ENCODE assay signal across 20 cellular contexts in the genomic region with DNA sequence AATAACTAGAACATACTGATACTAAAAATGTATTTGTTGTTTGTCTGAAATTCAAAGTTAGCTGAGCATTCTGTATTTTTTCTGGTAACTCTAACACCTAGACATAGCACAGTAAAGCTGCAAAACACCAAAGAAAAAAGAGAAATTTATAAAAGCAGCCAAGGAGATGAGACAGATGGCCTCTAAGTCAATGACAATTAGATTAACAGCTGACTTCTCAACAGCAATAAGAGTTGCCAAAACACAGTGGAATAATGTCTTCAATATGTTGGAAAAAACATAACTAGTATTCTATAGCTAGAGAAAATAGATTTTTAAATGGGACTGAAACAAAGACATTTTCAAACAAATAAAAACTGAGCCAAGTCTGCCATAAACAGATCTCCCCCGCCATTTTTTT.
DNase-seq lines count a peak whose midpoint lies in the region; ATAC-seq, FAIRE-seq and TF ChIP-seq lines count a peak whose summit lies in the region.
"Had no signal": no experiment of that assay in that cellular context is flagged by ENCODE, and none has a peak within 500 bp of the region (broad histone marks: within the 10 kb centered on the region; RNA-seq: fewer than 3 reads in every experiment).

No MANE protein-coding gene starts in this region.

- intact Hi-C loops in HepG2 (cut with micrococcal nuclease; ENCODE audit: unreplicated experiment) (no loop called here), right lobe of liver (cut with DNase I) (no loop called here)

- no peak for ATAC-seq in HepG2
- ATAC-seq in right lobe of liver, result no peak
- no peak for ATAC-seq in SK-N-SH treated with all-trans-retinoic acid at 6 μM for 48 hours
- ATAC-seq: A549; CD8-positive, alpha-beta T cell had no signal

- no peaks in the 10 kb centered on the region for H4K20me1 ChIP-seq in HepG2 (ENCODE audit: insufficient read depth, low read length)
- H4K20me1 ChIP-seq: BLaER1 treated with 17β-estradiol and CSF1 and Interleukin-3, amounts not matched to agents 10 nM and 100 nM had no signal

- TF ChIP-seq CTCF in HepG2 (CRISPR knock-in tag; IDR thresholded peaks at IDR 0.05), result no peak
- TF ChIP-seq CTCF in right lobe of liver (IDR thresholded peaks at IDR 0.05), result no peak

- 100% methylated on average over 1 of the region's 1 CpG for WGBS in HepG2 (ENCODE audit: low lambda C conversion rate)
- 92% methylated on average over 1 of the region's 1 CpG for WGBS in right lobe of liver (ENCODE audit: insufficient coverage, low coverage, low lambda C conversion rate, missing lambda C conversion rate)

- no peak overlapping the region for H3K27ac ChIP-seq in HepG2 (ENCODE audit: extremely low read length, insufficient read depth, low read length)
- H3K27ac ChIP-seq in right lobe of liver, result no peak overlapping the region
- H3K27ac ChIP-seq: 22Rv1; A549; BLaER1 treated with 17β-estradiol and CSF1 and Interleukin-3, amounts not matched to agents 10 nM and 100 nM; C4-2B had no signal

- TF ChIP-seq POLR2A in HepG2 (IDR thresholded peaks at IDR 0.05; ENCODE audit: insufficient read depth in 1 of 2, low read depth in 2 of 2, low read length in 2 of 2), result no peak
- no peak for TF ChIP-seq POLR2A in right lobe of liver (IDR thresholded peaks at IDR 0.05)

- H3K79me2 ChIP-seq in HepG2 (ENCODE audit: insufficient read depth, low read length), result no peaks in the 10 kb centered on the region

- H3K4me3 ChIP-seq in HepG2 (replicated peaks in 1 of 3; ENCODE audit: insufficient read depth in 1 of 3, low read depth in 2 of 3, low read length in 3 of 3) (no peak overlapping the region), right lobe of liver (no peak overlapping the region)
- H3K4me3 ChIP-seq: A549; BLaER1 treated with 17β-estradiol and CSF1 and Interleukin-3, amounts not matched to agents 10 nM and 100 nM had no signal

- H3K4me1 ChIP-seq in HepG2 (ENCODE audit: insufficient read depth, low read length) (peaks cover 10% of the 10 kb centered on the region; the same call in 1 of the 2 replicates), right lobe of liver (no peaks in the 10 kb centered on the region)
- H3K4me1 ChIP-seq: A549, Caco-2 had no signal

- H3K9me3 ChIP-seq in HepG2 (ENCODE audit: low read length), result no peaks in the 10 kb centered on the region
- H3K9me3 ChIP-seq in right lobe of liver, result no peaks in the 10 kb centered on the region
- H3K9me3 ChIP-seq: Caco-2 had no signal

- no peak for FAIRE-seq in HepG2 (lab: Jason Lieb, UNC)
- FAIRE-seq: A549, D721Med, G401.6, GM12891, GM19239 had no signal

- TF ChIP-seq RAD21 in HepG2 (CRISPR knock-in tag; IDR thresholded peaks at IDR 0.05), result no peak

- POLR2A ChIA-PET in HepG2 (lab: Yijun Ruan, JAX), result no interaction called here

- no TSS peak for BruUV-seq in HepG2 (replicated peaks; lab: Mats Ljungman, UMichigan)

- H2AFZ ChIP-seq in HepG2 (ENCODE audit: low read length), result no peak overlapping the region

- CTCF ChIA-PET in HepG2 (lab: Yijun Ruan, JAX; ENCODE audit: low intra/inter-chr PET ratio, low total read pairs), result no interaction called here

- DNase-seq in DMS 273 (lab: John Stamatoyannopoulos, UW; ENCODE audit: unreplicated experiment) (peak; percentile 12), DMS 273 treated with DMSO at 0.1 percent for 48 hours (lab: John Stamatoyannopoulos, UW) (no peak), HepG2 (ENCODE audit: low spot score) (no peak), right lobe of liver (no peak)
- DNase-seq: AML-193; Caco-2; Calu3; CD4-positive, alpha-beta T cell; CD8-positive, alpha-beta T cell; DMS79 treated with DMSO at 0.1 percent for 48 hours; GF-D8 had no signal

- no peak overlapping the region for H3K4me2 ChIP-seq in HepG2 (ENCODE audit: low read depth, low read length)
- H3K4me2 ChIP-seq: A549; BLaER1 treated with 17β-estradiol and CSF1 and Interleukin-3, amounts not matched to agents 10 nM and 100 nM had no signal

- no peak overlapping the region for H3K9ac ChIP-seq in HepG2 (ENCODE audit: insufficient read depth, low read depth, low read length)
- H3K9ac ChIP-seq: BLaER1 treated with 17β-estradiol and CSF1 and Interleukin-3, amounts not matched to agents 10 nM and 100 nM had no signal

- no peaks in the 10 kb centered on the region; a peak in 1 of 5 replicates for H3K36me3 ChIP-seq in HepG2 (replicated peaks in 1 of 2; ENCODE audit: control insufficient read depth in 1 of 2, insufficient read depth in 2 of 2, low read length in 2 of 2)
- H3K36me3 ChIP-seq in right lobe of liver, result no peaks in the 10 kb centered on the region
- H3K36me3 ChIP-seq: BLaER1 treated with 17β-estradiol and CSF1 and Interleukin-3, amounts not matched to agents 10 nM and 100 nM had no signal

- in situ Hi-C loops in HepG2 (cut with HindIII; ENCODE audit: extremely low pct_ligation_motif_present, low pct_unique_long_range_greater_than_20kb), result no loop called here

- TF ChIP-seq EP300 in HepG2 (IDR thresholded peaks at IDR 0.05; ENCODE audit: low read depth in 2 of 2, low read length in 2 of 2), result no peak
- no peak for TF ChIP-seq EP300 in HepG2 (CRISPR knock-in tag; IDR thresholded peaks at IDR 0.05; ENCODE audit: borderline replicate concordance)

- no peaks in the 10 kb centered on the region for H3K27me3 ChIP-seq in HepG2 (ENCODE audit: control insufficient read depth in 1 of 2, insufficient read depth in 2 of 2, low read length in 2 of 2)
- H3K27me3 ChIP-seq in right lobe of liver, result no peaks in the 10 kb centered on the region

TF ChIP-seq in HepG2, 621 proteins besides CTCF, POLR2A, EP300 and RAD21:
- TF ChIP-seq KLF13 (CRISPR knock-in tag; IDR thresholded peaks at IDR 0.05) (no peak), ZNF317 (CRISPR knock-in tag; IDR thresholded peaks at IDR 0.05) (peak; percentile 98)

TF ChIP-seq in SK-N-SH treated with all-trans-retinoic acid at 6 μM for 48 hours, 23 proteins besides CTCF, POLR2A, EP300 and RAD21:
- TF ChIP-seq, protein P1, sequence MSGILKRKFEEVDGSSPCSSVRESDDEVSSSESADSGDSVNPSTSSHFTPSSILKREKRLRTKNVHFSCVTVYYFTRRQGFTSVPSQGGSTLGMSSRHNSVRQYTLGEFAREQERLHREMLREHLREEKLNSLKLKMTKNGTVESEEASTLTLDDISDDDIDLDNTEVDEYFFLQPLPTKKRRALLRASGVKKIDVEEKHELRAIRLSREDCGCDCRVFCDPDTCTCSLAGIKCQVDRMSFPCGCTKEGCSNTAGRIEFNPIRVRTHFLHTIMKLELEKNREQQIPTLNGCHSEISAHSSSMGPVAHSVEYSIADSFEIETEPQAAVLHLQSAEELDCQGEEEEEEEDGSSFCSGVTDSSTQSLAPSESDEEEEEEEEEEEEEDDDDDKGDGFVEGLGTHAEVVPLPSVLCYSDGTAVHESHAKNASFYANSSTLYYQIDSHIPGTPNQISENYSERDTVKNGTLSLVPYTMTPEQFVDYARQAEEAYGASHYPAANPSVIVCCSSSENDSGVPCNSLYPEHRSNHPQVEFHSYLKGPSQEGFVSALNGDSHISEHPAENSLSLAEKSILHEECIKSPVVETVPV (CRISPR knock-in tag; IDR thresholded peaks at IDR 0.05), result no peak
- TF ChIP-seq OSR1 (CRISPR knock-in tag; IDR thresholded peaks at IDR 0.05), result no peak
- TF ChIP-seq CSDC2 (CRISPR knock-in tag; IDR thresholded peaks at IDR 0.05), result no peak
- TF ChIP-seq PPARA (CRISPR knock-in tag; IDR thresholded peaks at IDR 0.05; ENCODE audit: borderline replicate concordance), result no peak
- no peak for TF ChIP-seq RARB (CRISPR knock-in tag; IDR thresholded peaks at IDR 0.05)
- no peak for TF ChIP-seq ARNTL (CRISPR knock-in tag; IDR thresholded peaks at IDR 0.05; ENCODE audit: borderline replicate concordance, low read depth)
- TF ChIP-seq GLIS3 (CRISPR knock-in tag; IDR thresholded peaks at IDR 0.05), result no peak
- TF ChIP-seq SNAI2 (CRISPR knock-in tag; IDR thresholded peaks at IDR 0.05), result no peak
- TF ChIP-seq ZNF70 (CRISPR knock-in tag; IDR thresholded peaks at IDR 0.05), result no peak
- no peak for TF ChIP-seq TOX (CRISPR knock-in tag; IDR thresholded peaks at IDR 0.05; ENCODE audit: borderline replicate concordance)
- TF ChIP-seq ZFP30 (CRISPR knock-in tag; IDR thresholded peaks at IDR 0.05), result no peak
- TF ChIP-seq, protein P2, sequence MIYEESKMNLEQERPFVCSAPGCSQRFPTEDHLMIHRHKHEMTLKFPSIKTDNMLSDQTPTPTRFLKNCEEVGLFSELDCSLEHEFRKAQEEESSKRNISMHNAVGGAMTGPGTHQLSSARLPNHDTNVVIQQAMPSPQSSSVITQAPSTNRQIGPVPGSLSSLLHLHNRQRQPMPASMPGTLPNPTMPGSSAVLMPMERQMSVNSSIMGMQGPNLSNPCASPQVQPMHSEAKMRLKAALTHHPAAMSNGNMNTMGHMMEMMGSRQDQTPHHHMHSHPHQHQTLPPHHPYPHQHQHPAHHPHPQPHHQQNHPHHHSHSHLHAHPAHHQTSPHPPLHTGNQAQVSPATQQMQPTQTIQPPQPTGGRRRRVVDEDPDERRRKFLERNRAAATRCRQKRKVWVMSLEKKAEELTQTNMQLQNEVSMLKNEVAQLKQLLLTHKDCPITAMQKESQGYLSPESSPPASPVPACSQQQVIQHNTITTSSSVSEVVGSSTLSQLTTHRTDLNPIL (CRISPR knock-in tag; IDR thresholded peaks at IDR 0.05; ENCODE audit: low read depth), result no peak
- TF ChIP-seq ZNF8 (CRISPR knock-in tag; IDR thresholded peaks at IDR 0.05), result no peak
- TF ChIP-seq ZNF565 (CRISPR knock-in tag; conservative IDR thresholded peaks at IDR 0.05; ENCODE audit: low read depth), result no peak
- no peak for TF ChIP-seq ISL1 (CRISPR knock-in tag; IDR thresholded peaks at IDR 0.05)
- TF ChIP-seq TCF4 (CRISPR knock-in tag; IDR thresholded peaks at IDR 0.05; ENCODE audit: borderline replicate concordance), result no peak
